In genomic region chr6:52724406-52725121, GRCh38 we compare ENCODE assay signal across 1 cellular context.
A peak's percentile ranks its signal among the peaks of the same experiment; 100 is the strongest.
TF ChIP-seq lines count a peak whose summit lies in the region.

No MANE protein-coding gene starts in this region.

TF ChIP-seq in HepG2, 621 proteins besides CTCF, POLR2A, EP300 and RAD21 (continued from another document and continues in another):
- TF ChIP-seq AFF4 (CRISPR knock-in tag; IDR thresholded peaks at IDR 0.05) (peak; percentile 34; the same call in 1 of the 2 replicates), ZNF670 (CRISPR knock-in tag; IDR thresholded peaks at IDR 0.05; ENCODE audit: borderline replicate concordance) (0 out of 2 replicates have a peak, but pooled peaks have one; percentile 88), FOXO1 (CRISPR knock-in tag; IDR thresholded peaks at IDR 0.05) (no peak; the same call in 1 of the 2 replicates), ZSCAN12 (CRISPR knock-in tag; IDR thresholded peaks at IDR 0.05) (no peak), ZSCAN22 (CRISPR knock-in tag; IDR thresholded peaks at IDR 0.05) (no peak; the same call in 1 of the 2 replicates), PAX8 (CRISPR knock-in tag; IDR thresholded peaks at IDR 0.05; ENCODE audit: borderline replicate concordance) (0 out of 2 replicates have a peak, but pooled peaks have one; percentile 68), CREB1 (IDR thresholded peaks at IDR 0.05) (no peak), CREB1 (CRISPR knock-in tag; IDR thresholded peaks at IDR 0.05) (no peak), ATF4 (CRISPR knock-in tag; IDR thresholded peaks at IDR 0.05) (0 out of 4 replicates have a peak, but pooled peaks of 1 of the 2 experiments have one; percentile 16), MEIS1 (CRISPR knock-in tag; IDR thresholded peaks at IDR 0.05; ENCODE audit: borderline replicate concordance) (peak; percentile 75), CERS6 (CRISPR knock-in tag; IDR thresholded peaks at IDR 0.05) (no peak), SMARCC2 (IDR thresholded peaks at IDR 0.05) (no peak), TFE3 (CRISPR knock-in tag; IDR thresholded peaks at IDR 0.05) (no peak), CHD2 (IDR thresholded peaks at IDR 0.05; ENCODE audit: low read depth, low read length) (no peak), HIC2 (CRISPR knock-in tag; IDR thresholded peaks at IDR 0.05; ENCODE audit: low read depth) (no peak), NFATC3 (CRISPR knock-in tag; IDR thresholded peaks at IDR 0.05) (no peak), ZFP82 (CRISPR knock-in tag; IDR thresholded peaks at IDR 0.05; ENCODE audit: borderline replicate concordance) (no peak), ZNF350 (CRISPR knock-in tag; IDR thresholded peaks at IDR 0.05; ENCODE audit: borderline replicate concordance, low read depth) (peak; percentile 33; the same call in 1 of the 2 replicates), ZNF879 (CRISPR knock-in tag; IDR thresholded peaks at IDR 0.05) (peak; percentile 65; the same call in 1 of the 2 replicates), TCF7 (IDR thresholded peaks at IDR 0.05; ENCODE audit: low read depth) (no peak), RFXANK (CRISPR knock-in tag; IDR thresholded peaks at IDR 0.05) (no peak), ZNF17 (CRISPR knock-in tag; IDR thresholded peaks at IDR 0.05) (no peak), ZNF282 (IDR thresholded peaks at IDR 0.05; ENCODE audit: partially characterized antibody) (no peak), ZBTB20 (CRISPR knock-in tag; IDR thresholded peaks at IDR 0.05; ENCODE audit: borderline replicate concordance, low read depth) (no peak), ZNF550 (CRISPR knock-in tag; IDR thresholded peaks at IDR 0.05; ENCODE audit: borderline replicate concordance) (no peak), ZNF317 (CRISPR knock-in tag; IDR thresholded peaks at IDR 0.05) (no peak), CCAR2 (optimal IDR thresholded peaks at IDR 0.05; ENCODE audit: low read depth, low read length) (peak; percentile 36), PHB2 (IDR thresholded peaks at IDR 0.05; ENCODE audit: partially characterized antibody) (no peak), PPARG (CRISPR knock-in tag; conservative IDR thresholded peaks at IDR 0.05) (peak; percentile 42; the same call in 1 of the 2 replicates), ZNF543 (CRISPR knock-in tag; IDR thresholded peaks at IDR 0.05) (0 out of 2 replicates have a peak, but pooled peaks have one; percentile 10), RORA (CRISPR knock-in tag; IDR thresholded peaks at IDR 0.05) (no peak)
- TF ChIP-seq, protein P1, sequence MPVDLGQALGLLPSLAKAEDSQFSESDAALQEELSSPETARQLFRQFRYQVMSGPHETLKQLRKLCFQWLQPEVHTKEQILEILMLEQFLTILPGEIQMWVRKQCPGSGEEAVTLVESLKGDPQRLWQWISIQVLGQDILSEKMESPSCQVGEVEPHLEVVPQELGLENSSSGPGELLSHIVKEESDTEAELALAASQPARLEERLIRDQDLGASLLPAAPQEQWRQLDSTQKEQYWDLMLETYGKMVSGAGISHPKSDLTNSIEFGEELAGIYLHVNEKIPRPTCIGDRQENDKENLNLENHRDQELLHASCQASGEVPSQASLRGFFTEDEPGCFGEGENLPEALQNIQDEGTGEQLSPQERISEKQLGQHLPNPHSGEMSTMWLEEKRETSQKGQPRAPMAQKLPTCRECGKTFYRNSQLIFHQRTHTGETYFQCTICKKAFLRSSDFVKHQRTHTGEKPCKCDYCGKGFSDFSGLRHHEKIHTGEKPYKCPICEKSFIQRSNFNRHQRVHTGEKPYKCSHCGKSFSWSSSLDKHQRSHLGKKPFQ (CRISPR knock-in tag; IDR thresholded peaks at IDR 0.05; ENCODE audit: insufficient replicate concordance) = no peak
- TF ChIP-seq, protein P2, sequence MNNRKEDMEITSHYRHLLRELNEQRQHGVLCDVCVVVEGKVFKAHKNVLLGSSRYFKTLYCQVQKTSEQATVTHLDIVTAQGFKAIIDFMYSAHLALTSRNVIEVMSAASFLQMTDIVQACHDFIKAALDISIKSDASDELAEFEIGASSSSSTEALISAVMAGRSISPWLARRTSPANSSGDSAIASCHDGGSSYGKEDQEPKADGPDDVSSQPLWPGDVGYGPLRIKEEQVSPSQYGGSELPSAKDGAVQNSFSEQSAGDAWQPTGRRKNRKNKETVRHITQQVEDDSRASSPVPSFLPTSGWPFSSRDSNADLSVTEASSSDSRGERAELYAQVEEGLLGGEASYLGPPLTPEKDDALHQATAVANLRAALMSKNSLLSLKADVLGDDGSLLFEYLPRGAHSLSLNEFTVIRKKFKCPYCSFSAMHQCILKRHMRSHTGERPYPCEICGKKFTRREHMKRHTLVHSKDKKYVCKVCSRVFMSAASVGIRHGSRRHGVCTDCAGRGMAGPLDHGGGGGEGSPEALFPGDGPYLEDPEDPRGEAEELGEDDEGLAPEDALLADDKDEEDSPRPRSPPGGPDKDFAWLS (CRISPR knock-in tag; IDR thresholded peaks at IDR 0.05; ENCODE audit: borderline replicate concordance) = 0 out of 2 replicates have a peak, but pooled peaks have one; percentile 23
- TF ChIP-seq, protein P3, sequence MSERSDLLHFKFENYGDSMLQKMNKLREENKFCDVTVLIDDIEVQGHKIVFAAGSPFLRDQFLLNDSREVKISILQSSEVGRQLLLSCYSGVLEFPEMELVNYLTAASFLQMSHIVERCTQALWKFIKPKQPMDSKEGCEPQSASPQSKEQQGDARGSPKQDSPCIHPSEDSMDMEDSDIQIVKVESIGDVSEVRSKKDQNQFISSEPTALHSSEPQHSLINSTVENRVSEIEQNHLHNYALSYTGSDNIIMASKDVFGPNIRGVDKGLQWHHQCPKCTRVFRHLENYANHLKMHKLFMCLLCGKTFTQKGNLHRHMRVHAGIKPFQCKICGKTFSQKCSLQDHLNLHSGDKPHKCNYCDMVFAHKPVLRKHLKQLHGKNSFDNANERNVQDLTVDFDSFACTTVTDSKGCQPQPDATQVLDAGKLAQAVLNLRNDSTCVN (CRISPR knock-in tag; IDR thresholded peaks at IDR 0.05; ENCODE audit: borderline replicate concordance) = no peak
- TF ChIP-seq, protein P4, sequence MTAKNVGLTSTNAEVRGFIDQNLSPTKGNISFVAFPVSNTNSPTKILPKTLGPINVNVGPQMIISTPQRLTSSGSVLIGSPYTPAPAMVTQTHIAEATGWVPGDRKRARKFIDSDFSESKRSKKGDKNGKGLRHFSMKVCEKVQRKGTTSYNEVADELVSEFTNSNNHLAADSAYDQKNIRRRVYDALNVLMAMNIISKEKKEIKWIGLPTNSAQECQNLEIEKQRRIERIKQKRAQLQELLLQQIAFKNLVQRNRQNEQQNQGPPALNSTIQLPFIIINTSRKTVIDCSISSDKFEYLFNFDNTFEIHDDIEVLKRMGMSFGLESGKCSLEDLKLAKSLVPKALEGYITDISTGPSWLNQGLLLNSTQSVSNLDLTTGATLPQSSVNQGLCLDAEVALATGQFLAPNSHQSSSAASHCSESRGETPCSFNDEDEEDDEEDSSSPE (CRISPR knock-in tag; IDR thresholded peaks at IDR 0.05) = no peak
- TF ChIP-seq, protein P5, sequence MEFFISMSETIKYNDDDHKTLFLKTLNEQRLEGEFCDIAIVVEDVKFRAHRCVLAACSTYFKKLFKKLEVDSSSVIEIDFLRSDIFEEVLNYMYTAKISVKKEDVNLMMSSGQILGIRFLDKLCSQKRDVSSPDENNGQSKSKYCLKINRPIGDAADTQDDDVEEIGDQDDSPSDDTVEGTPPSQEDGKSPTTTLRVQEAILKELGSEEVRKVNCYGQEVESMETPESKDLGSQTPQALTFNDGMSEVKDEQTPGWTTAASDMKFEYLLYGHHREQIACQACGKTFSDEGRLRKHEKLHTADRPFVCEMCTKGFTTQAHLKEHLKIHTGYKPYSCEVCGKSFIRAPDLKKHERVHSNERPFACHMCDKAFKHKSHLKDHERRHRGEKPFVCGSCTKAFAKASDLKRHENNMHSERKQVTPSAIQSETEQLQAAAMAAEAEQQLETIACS (CRISPR knock-in tag; IDR thresholded peaks at IDR 0.05) = no peak
- TF ChIP-seq, protein P6, sequence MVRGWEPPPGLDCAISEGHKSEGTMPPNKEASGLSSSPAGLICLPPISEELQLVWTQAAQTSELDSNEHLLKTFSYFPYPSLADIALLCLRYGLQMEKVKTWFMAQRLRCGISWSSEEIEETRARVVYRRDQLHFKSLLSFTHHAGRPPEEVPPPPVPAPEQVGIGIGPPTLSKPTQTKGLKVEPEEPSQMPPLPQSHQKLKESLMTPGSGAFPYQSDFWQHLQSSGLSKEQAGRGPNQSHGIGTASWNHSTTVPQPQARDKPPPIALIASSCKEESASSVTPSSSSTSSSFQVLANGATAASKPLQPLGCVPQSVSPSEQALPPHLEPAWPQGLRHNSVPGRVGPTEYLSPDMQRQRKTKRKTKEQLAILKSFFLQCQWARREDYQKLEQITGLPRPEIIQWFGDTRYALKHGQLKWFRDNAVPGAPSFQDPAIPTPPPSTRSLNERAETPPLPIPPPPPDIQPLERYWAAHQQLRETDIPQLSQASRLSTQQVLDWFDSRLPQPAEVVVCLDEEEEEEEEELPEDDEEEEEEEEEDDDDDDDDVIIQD (CRISPR knock-in tag; IDR thresholded peaks at IDR 0.05; ENCODE audit: low read depth) = no peak; the same call in 1 of the 2 replicates
- TF ChIP-seq, protein P7, sequence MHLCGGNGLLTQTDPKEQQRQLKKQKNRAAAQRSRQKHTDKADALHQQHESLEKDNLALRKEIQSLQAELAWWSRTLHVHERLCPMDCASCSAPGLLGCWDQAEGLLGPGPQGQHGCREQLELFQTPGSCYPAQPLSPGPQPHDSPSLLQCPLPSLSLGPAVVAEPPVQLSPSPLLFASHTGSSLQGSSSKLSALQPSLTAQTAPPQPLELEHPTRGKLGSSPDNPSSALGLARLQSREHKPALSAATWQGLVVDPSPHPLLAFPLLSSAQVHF (CRISPR knock-in tag; IDR thresholded peaks at IDR 0.05) = no peak
- TF ChIP-seq, protein P8, sequence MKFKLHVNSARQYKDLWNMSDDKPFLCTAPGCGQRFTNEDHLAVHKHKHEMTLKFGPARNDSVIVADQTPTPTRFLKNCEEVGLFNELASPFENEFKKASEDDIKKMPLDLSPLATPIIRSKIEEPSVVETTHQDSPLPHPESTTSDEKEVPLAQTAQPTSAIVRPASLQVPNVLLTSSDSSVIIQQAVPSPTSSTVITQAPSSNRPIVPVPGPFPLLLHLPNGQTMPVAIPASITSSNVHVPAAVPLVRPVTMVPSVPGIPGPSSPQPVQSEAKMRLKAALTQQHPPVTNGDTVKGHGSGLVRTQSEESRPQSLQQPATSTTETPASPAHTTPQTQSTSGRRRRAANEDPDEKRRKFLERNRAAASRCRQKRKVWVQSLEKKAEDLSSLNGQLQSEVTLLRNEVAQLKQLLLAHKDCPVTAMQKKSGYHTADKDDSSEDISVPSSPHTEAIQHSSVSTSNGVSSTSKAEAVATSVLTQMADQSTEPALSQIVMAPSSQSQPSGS (CRISPR knock-in tag; IDR thresholded peaks at IDR 0.05) = 0 out of 2 replicates have a peak, but pooled peaks have one; percentile 44
